ENCODE assay signal across 9 cellular contexts in the genomic region with DNA sequence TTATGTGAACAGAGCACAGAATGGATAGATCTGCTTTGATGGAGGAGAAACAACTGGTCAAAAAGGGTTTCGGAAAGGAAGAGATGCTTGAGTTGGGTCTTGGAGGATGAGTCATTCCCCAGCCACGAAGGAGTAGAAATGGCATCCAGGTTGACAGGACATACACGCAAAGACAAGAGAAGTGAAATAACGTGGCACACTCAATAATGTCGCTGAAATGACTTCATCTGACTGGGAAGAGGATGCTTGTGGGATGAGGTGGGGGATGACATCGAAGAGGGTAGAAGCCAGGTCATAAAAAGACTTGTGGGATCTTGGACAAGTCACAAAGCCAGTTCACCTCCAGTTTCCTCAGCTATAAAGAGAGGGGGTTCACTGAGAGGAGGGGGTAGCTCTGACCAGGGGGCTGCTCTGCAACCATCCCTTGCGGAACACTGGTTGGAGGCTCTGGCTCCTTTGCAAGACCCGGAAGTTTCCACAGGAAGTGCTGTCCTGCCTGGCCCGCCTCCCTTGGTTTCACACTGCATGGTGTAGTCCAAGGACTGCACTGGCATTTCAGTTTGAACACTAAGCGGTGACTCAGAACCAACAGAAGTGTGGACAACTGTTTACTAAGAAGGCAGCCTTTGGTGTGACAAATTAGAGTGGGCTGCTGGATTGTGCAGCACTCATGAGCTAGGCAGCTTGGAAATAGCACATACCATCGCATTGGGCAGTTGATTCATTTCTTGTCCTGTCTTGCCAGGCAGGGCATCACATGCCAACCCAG.
DNase-seq lines count a peak whose midpoint lies in the region; ATAC-seq and TF ChIP-seq lines count a peak whose summit lies in the region.
"Had no signal": no experiment of that assay in that cellular context is flagged by ENCODE, and none has a peak within 500 bp of the region (broad histone marks: within the 10 kb centered on the region; RNA-seq: fewer than 3 reads in every experiment).

No MANE protein-coding gene starts in this region.

- H3K27me3 ChIP-seq in HCT116 (ENCODE audit: insufficient read depth, low read length) (no peaks in the 10 kb centered on the region), lung (ENCODE audit: control insufficient read depth, insufficient read depth) (no peaks in the 10 kb centered on the region)

- no peak overlapping the region for H3K4me3 Mint-ChIP-seq in Calu3 (ENCODE audit: low read depth, unreplicated experiment)
- H3K4me3 Mint-ChIP-seq: neural crest cell had no signal

- BruUV-seq in HCT116 (replicated peaks; lab: Mats Ljungman, UMichigan) (no TSS peak), Calu3 (replicated peaks; lab: Mats Ljungman, UMichigan) (no TSS peak)

- CTCF ChIA-PET in HCT116 (lab: Charles Lee): interaction anchor here (1.5 to 1.7 kb wide), 3 partner anchors 203 to 543 kb away, joined by 3 to 7 read pairs (median 4); no protein-coding TSS in a partner anchor
- CTCF ChIA-PET in RWPE1 (lab: Yijun Ruan, JAX): no interaction called here
- CTCF ChIA-PET in Calu3 (lab: Charles Lee): no interaction called here

- POLR2A ChIA-PET in HCT116 (lab: Charles Lee): no interaction called here
- POLR2A ChIA-PET in RWPE1 (lab: Yijun Ruan, JAX; ENCODE audit: low non-redundant PET): no interaction called here

- H3K36me3 ChIP-seq in HCT116 (ENCODE audit: control insufficient read depth in 1 of 2, insufficient read depth in 2 of 2, low read length in 2 of 2): no peaks in the 10 kb centered on the region
- H3K36me3 ChIP-seq in lung (ENCODE audit: control insufficient read depth in 2 of 2, insufficient read depth in 2 of 2, low read length in 2 of 2): no peaks in the 10 kb centered on the region

- RAD21 ChIA-PET in HCT116 (lab: Charles Lee; ENCODE audit: low non-redundant PET in 1 of 2, low total read pairs in 2 of 2, uncharacterized antibody in 2 of 2, unreplicated experiment in 2 of 2): no interaction called here

- TF ChIP-seq CTCF in HCT116 (IDR thresholded peaks at IDR 0.05 in 2 of 3, conservative IDR thresholded peaks at IDR 0.05 in 1 of 3; ENCODE audit: borderline replicate concordance in 1 of 3, insufficient read depth in 1 of 3, low read depth in 2 of 3, low read length in 2 of 3) (no peak), RWPE1 (conservative IDR thresholded peaks at IDR 0.05; ENCODE audit: low read depth) (no peak), lung (IDR thresholded peaks at IDR 0.05; ENCODE audit: control extremely low read depth, extremely low read depth) (no peak), Calu3 (IDR thresholded peaks at IDR 0.05; ENCODE audit: unreplicated experiment) (no peak)

- no peaks in the 10 kb centered on the region for H3K9me3 Mint-ChIP-seq in Calu3 (ENCODE audit: low read depth, unreplicated experiment)
- H3K9me3 Mint-ChIP-seq: neural crest cell had no signal

- peaks cover 8% of the 10 kb centered on the region for H3K4me1 Mint-ChIP-seq in Calu3 (ENCODE audit: low read depth, unreplicated experiment)

- no peaks in the 10 kb centered on the region for H3K9me2 ChIP-seq in HCT116 (ENCODE audit: insufficient read depth)

- H3K79me2 ChIP-seq in HCT116 (ENCODE audit: insufficient read depth, low read length): no peaks in the 10 kb centered on the region

- 77 to 80% methylated on average over 11 of the region's 11 CpGs for WGBS in lung, 2 donors

- H3K9me3 ChIP-seq in HCT116 (ENCODE audit: control insufficient read depth in 1 of 2, insufficient read depth in 1 of 2, low read depth in 1 of 2, low read length in 2 of 2): no peaks in the 10 kb centered on the region
- peaks cover 0 to 1% of the 10 kb centered on the region in 2 donors for H3K9me3 ChIP-seq in lung (ENCODE audit: control insufficient read depth in 2 of 2, insufficient read depth in 1 of 2, low read length in 1 of 2)

- peaks cover 0 to 14% of the 10 kb centered on the region in 2 experiments; a peak in 2 of 4 replicates for H3K4me1 ChIP-seq in HCT116 (ENCODE audit: control insufficient read depth in 1 of 2, insufficient read depth in 2 of 2, low read length in 2 of 2)
- H3K4me1 ChIP-seq in lung (ENCODE audit: control insufficient read depth in 2 of 2, insufficient read depth in 2 of 2, low read length in 2 of 2): peaks cover 0 to 6% of the 10 kb centered on the region in 2 donors

- intact Hi-C loops in HCT116 (cut with micrococcal nuclease) (loop anchor here (5.0 kb wide), 2 partner anchors 68 to 388 kb away; no protein-coding TSS in a partner anchor), Calu3 (cut with micrococcal nuclease; ENCODE audit: unreplicated experiment) (loop anchor here (5.0 kb wide), 2 partner anchors 468 to 543 kb away; no protein-coding TSS in a partner anchor)

- H4K20me1 ChIP-seq in HCT116 (ENCODE audit: insufficient read depth): no peaks in the 10 kb centered on the region

- peak; percentile 44 for ATAC-seq in GM18508 (IDR thresholded peaks at IDR 0.05; ENCODE audit: insufficient read depth, unreplicated experiment)
- no peak for ATAC-seq in HCT116
- peak; percentile 27 for ATAC-seq in lung (ENCODE audit: insufficient read depth, low FRiP score)

- no peak for TF ChIP-seq POLR2A in HCT116 (IDR thresholded peaks at IDR 0.05; ENCODE audit: borderline replicate concordance, extremely low read depth, insufficient read depth, insufficient read length)

- H3K4me2 ChIP-seq in HCT116 (ENCODE audit: low read length): no peak overlapping the region

- H3K9ac ChIP-seq in HCT116 (ENCODE audit: low read length): no peak overlapping the region

- H3K36me3 Mint-ChIP-seq in Calu3 (ENCODE audit: insufficient read depth, unreplicated experiment): no peaks in the 10 kb centered on the region

- H3K27ac Mint-ChIP-seq in Calu3 (ENCODE audit: unreplicated experiment): no peak overlapping the region

- H3K27ac ChIP-seq in HCT116 (ENCODE audit: low read depth, low read length): no peak overlapping the region
- H3K27ac ChIP-seq in RWPE1: 0 out of 2 replicates have a peak overlapping the region, but pooled peaks have one; percentile 30
- H3K27ac ChIP-seq in lung (ENCODE audit: low read depth in 1 of 2, low read length in 1 of 2): no peak overlapping the region

- H3K4me3 ChIP-seq in HCT116 (replicated peaks in 1 of 2; ENCODE audit: low read depth in 1 of 2, low read length in 2 of 2): no peak overlapping the region
- no peak overlapping the region for H3K4me3 ChIP-seq in lung

- DNase-seq in HCT116 (ENCODE audit: low read depth, low spot score) (no peak), RWPE1 (ENCODE audit: low spot score) (peak; percentile 26), lung (ENCODE audit: low spot score) (no peak), T1000 (lab: John Stamatoyannopoulos, UW) (no peak), retina (no peak), Calu3 (no peak), GDM1 (lab: John Stamatoyannopoulos, UW) (no peak)

- H2AFZ ChIP-seq in HCT116 (ENCODE audit: low read depth, low read length, poor library complexity, severe bottlenecking): no peak overlapping the region

- TF ChIP-seq RAD21 in HCT116 (IDR thresholded peaks at IDR 0.05; ENCODE audit: low read depth): no peak

- no peaks in the 10 kb centered on the region for H3K27me3 Mint-ChIP-seq in Calu3 (ENCODE audit: unreplicated experiment)

TF ChIP-seq in HCT116, 20 proteins besides CTCF, POLR2A, EP300 and RAD21:
- 0 out of 2 replicates have a peak, but pooled peaks have one; percentile 21 for TF ChIP-seq SP1 (IDR thresholded peaks at IDR 0.05; ENCODE audit: low read depth)
- TF ChIP-seq, protein P1, sequence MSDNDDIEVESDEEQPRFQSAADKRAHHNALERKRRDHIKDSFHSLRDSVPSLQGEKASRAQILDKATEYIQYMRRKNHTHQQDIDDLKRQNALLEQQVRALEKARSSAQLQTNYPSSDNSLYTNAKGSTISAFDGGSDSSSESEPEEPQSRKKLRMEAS (IDR thresholded peaks at IDR 0.05): no peak
- no peak for TF ChIP-seq SIN3A (IDR thresholded peaks at IDR 0.05; ENCODE audit: low read depth)
- no peak for TF ChIP-seq POLR2AphosphoS5 (IDR thresholded peaks at IDR 0.05; ENCODE audit: low read depth, low read length)
